ENCODE assay signal across 24 cellular contexts in genomic region chr3:73781536-73781935, GRCh38.
DNase-seq lines count a peak whose midpoint lies in the region; ATAC-seq and TF ChIP-seq lines count a peak whose summit lies in the region.
"Had no signal": no experiment of that assay in that cellular context is flagged by ENCODE, and none has a peak within 500 bp of the region (broad histone marks: within the 10 kb centered on the region; RNA-seq: fewer than 3 reads in every experiment).

No MANE protein-coding gene starts in this region.

- no peak overlapping the region for H3K4me3 ChIP-seq in GM23338
- H3K4me3 ChIP-seq: A549, left ventricle myocardium inferior had no signal

- H3K27ac Mint-ChIP-seq in GM23338 (no peak overlapping the region), glutamatergic neuron (ENCODE audit: unreplicated experiment) (no peak overlapping the region)
- H3K27ac Mint-ChIP-seq: B cell, nephron, progenitor cell of endocrine pancreas, WTC11 had no signal

- H3K9me2 ChIP-seq in GM23338 (ENCODE audit: insufficient read depth): peaks cover 14% of the 10 kb centered on the region; the same call in 1 of the 2 replicates

- H3K36me3 Mint-ChIP-seq in GM23338 (ENCODE audit: low read depth): no peaks in the 10 kb centered on the region
- H3K36me3 Mint-ChIP-seq in glutamatergic neuron (ENCODE audit: unreplicated experiment): peaks cover 4% of the 10 kb centered on the region
- H3K36me3 Mint-ChIP-seq: WTC11 had no signal

- no peaks in the 10 kb centered on the region for H3F3A ChIP-seq in GM23338 (replicated peaks; ENCODE audit: low read depth)

- no peaks in the 10 kb centered on the region for H3K9me3 Mint-ChIP-seq in GM23338
- H3K9me3 Mint-ChIP-seq in glutamatergic neuron (ENCODE audit: unreplicated experiment): no peaks in the 10 kb centered on the region
- H3K9me3 Mint-ChIP-seq: nephron, WTC11 had no signal

- H3K4me2 ChIP-seq in GM23338: no peak overlapping the region
- H3K4me2 ChIP-seq: A549 had no signal

- H3K79me2 ChIP-seq in GM23338 (replicated peaks; ENCODE audit: insufficient read depth): no peaks in the 10 kb centered on the region

- H3K4me1 Mint-ChIP-seq in GM23338 (peaks cover 10% of the 10 kb centered on the region), glutamatergic neuron (ENCODE audit: low read depth, unreplicated experiment) (no peaks in the 10 kb centered on the region)
- H3K4me1 Mint-ChIP-seq: B cell had no signal

- H2AFZ ChIP-seq in GM23338: peak overlapping the region; percentile 64; the same call in 1 of the 2 replicates

- peaks cover 12% of the 10 kb centered on the region; the same call in 1 of the 2 replicates for H3K4me1 ChIP-seq in GM23338 (ENCODE audit: insufficient read depth)
- H3K4me1 ChIP-seq: A549 had no signal

- intact Hi-C loops in head of caudate nucleus (cut with DNase I): no loop called here
- intact Hi-C loops in posterior cingulate gyrus (cut with DNase I): no loop called here

- no peak overlapping the region for H3K27ac ChIP-seq in GM23338 (ENCODE audit: low read depth)
- H3K27ac ChIP-seq: A549, left ventricle myocardium inferior had no signal

- H3K4me3 Mint-ChIP-seq in GM23338 (no peak overlapping the region), glutamatergic neuron (ENCODE audit: unreplicated experiment) (no peak overlapping the region)
- H3K4me3 Mint-ChIP-seq: B cell, nephron, WTC11 had no signal

- no peaks in the 10 kb centered on the region for H4K20me1 ChIP-seq in GM23338 (replicated peaks; ENCODE audit: insufficient read depth)

- H3K36me3 ChIP-seq in GM23338 (ENCODE audit: insufficient read depth): no peaks in the 10 kb centered on the region
- H3K36me3 ChIP-seq: left ventricle myocardium inferior had no signal

- no peaks in the 10 kb centered on the region for H3K27me3 ChIP-seq in GM23338 (ENCODE audit: insufficient read depth)

- no peak for ATAC-seq in GM23338
- ATAC-seq: A549, WTC11 had no signal

- peaks cover 1% of the 10 kb centered on the region for H3K27me3 Mint-ChIP-seq in GM23338 (ENCODE audit: insufficient read depth, low read depth, poor library complexity)
- peaks cover 2% of the 10 kb centered on the region for H3K27me3 Mint-ChIP-seq in glutamatergic neuron (ENCODE audit: unreplicated experiment)
- H3K27me3 Mint-ChIP-seq: B cell had no signal

- TF ChIP-seq CTCF in GM23338 (conservative IDR thresholded peaks at IDR 0.05; ENCODE audit: low read depth in 2 of 2) (no peak), glutamatergic neuron (IDR thresholded peaks at IDR 0.05; ENCODE audit: partially characterized antibody, unreplicated experiment) (no peak)

- DNase-seq in GM23338 (ENCODE audit: low spot score) (no peak), anterior cingulate cortex (lab: John Stamatoyannopoulos, UW) (peak in 48 of 58 donors; percentile 3 to 76 (median 32)), head of caudate nucleus (peak; percentile 4 to 81 (median 52)), posterior cingulate gyrus (peak; percentile 17 to 87 (median 44)), glutamatergic neuron (no peak)
- no peak for DNase-seq in NK-92 treated with Interleukin-12 subunit alpha and Interleukin-12 subunit beta, amount 100 ng/mL, for 24 hours (lab: John Stamatoyannopoulos, UW)
- DNase-seq in stimulated activated CD8-positive, alpha-beta memory T cell treated with anti-CD3 and anti-CD28 coated beads, Interleukin-4, amount 100 ng/mL, for 48 hours: no peak
- DNase-seq in activated CD4-positive, CD25-positive, alpha-beta regulatory T cell treated with anti-CD3 and anti-CD28 coated beads, Interleukin-2, amount 50 U/mL, for 72 hours: no peak
- DNase-seq: activated naive CD4-positive, alpha-beta T cell treated with anti-CD3 and anti-CD28 coated beads, Interleukin-2, amount 50 U/mL, for 16 hours; COR-L47; DMS79 treated with DMSO at 0.1 percent for 48 hours; effector CD8-positive, alpha-beta T cell; erythroblast; foreskin fibroblast; H7; Kasumi-1; left ventricle myocardium inferior; NCI-H1092; NCI-H187 treated with DMSO at 0.1 percent for 48 hours had no signal

TF ChIP-seq in GM23338, 12 proteins besides CTCF, POLR2A, EP300 and RAD21 (continues in another document):
- TF ChIP-seq ETS1 (IDR thresholded peaks at IDR 0.05): no peak
- TF ChIP-seq POLR2AphosphoS5 (IDR thresholded peaks at IDR 0.05; ENCODE audit: low read depth): no peak
- no peak for TF ChIP-seq EZH2 (IDR thresholded peaks at IDR 0.05; ENCODE audit: low read depth, unreplicated experiment)
- no peak for TF ChIP-seq NANOG (IDR thresholded peaks at IDR 0.05; ENCODE audit: borderline replicate concordance)
- no peak for TF ChIP-seq EZH2phosphoT487 (IDR thresholded peaks at IDR 0.05; ENCODE audit: unreplicated experiment)
- TF ChIP-seq STAT1 (IDR thresholded peaks at IDR 0.05; ENCODE audit: unreplicated experiment): no peak
- no peak for TF ChIP-seq ZNF114 (CRISPR knock-in tag; IDR thresholded peaks at IDR 0.05)
- TF ChIP-seq ZNF462 (CRISPR knock-in tag; IDR thresholded peaks at IDR 0.05): no peak
- no peak for TF ChIP-seq ZNF331 (CRISPR knock-in tag; IDR thresholded peaks at IDR 0.05; ENCODE audit: low read depth)
- TF ChIP-seq JUNB (IDR thresholded peaks at IDR 0.05; ENCODE audit: unreplicated experiment): no peak
- TF ChIP-seq CREB1 (CRISPR knock-in tag; IDR thresholded peaks at IDR 0.05; ENCODE audit: low read depth): no peak

Comparison
In these comparisons a context has a peak if more than half of its experiments do, and no peak if none do; other contexts are left out.
1. DNase-seq: peak in anterior cingulate cortex (48 of 58), head of caudate nucleus (42 of 42) and posterior cingulate gyrus (10 of 10); none in GM23338 (single experiment), NK-92 treated with Interleukin-12 subunit alpha and Interleukin-12 subunit beta, amount 100 ng/mL, for 24 hours (single experiment), stimulated activated CD8-positive, alpha-beta memory T cell treated with anti-CD3 and anti-CD28 coated beads, Interleukin-4, amount 100 ng/mL, for 48 hours (single experiment), glutamatergic neuron (single experiment) and activated CD4-positive, CD25-positive, alpha-beta regulatory T cell treated with anti-CD3 and anti-CD28 coated beads, Interleukin-2, amount 50 U/mL, for 72 hours (single experiment).